8 cellular contexts compared by ENCODE assay signal in the genomic region with DNA sequence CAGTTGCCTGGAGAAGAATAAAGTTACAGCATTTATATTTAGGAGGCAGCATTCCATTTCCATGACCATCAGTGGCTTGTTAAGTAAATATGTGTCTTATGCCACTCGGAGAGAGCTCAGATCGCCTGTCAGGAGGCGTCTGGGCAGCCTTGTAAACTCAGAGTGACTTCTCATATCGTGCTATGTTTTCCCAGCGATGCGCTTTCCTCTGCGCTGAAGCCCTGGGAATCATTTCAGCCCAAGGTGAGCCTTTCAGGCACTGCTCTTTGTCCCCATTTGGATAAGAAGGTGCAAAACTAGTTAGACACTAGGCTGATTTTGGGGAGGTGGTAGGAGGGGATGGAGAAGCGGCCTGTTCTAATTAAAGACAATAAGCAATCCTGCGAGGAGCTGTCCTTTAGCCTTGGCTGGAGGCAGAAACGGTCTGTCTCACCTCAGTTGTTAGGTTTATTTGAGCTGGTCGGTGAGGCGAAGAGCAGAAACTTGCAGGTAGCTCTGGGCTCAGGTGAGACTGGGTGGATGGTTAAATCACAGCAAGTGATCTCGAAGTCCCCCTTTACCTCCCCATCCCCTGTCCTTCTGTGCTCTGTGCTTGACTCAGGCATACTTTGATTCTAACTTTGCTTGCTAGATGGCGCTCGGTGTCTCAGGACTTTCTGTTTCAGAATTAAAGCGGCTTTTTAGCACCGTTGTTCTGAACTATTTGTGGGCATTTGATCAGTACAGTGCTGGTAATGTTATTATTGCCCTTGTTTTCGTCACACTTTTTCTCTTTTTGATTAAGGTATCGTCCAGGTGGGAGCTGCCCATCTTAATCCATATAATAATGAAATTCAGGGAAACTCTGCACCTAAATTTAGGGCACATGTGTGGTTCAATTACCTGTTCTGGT. TPM values are rescaled to one million over a fixed set of nuclear protein-coding genes. Genes with fewer than 3 reads are reported as not detected.
DNase-seq lines count a peak whose midpoint lies in the region; ATAC-seq and TF ChIP-seq lines count a peak whose summit lies in the region.

No MANE protein-coding gene starts in this region.

- no peaks in the 10 kb centered on the region for H3K36me3 Mint-ChIP-seq in nephron progenitor cell (ENCODE audit: low read depth)

- DNase-seq in NCI-H2227 (lab: John Stamatoyannopoulos, UW; ENCODE audit: unreplicated experiment) (peak; percentile 76), NCI-H2227 treated with DMSO at 0.1 percent for 48 hours (lab: John Stamatoyannopoulos, UW) (no peak), SHP77 treated with DMSO at 0.1 percent for 48 hours (lab: John Stamatoyannopoulos, UW) (peak; percentile 82), nephron progenitor cell (no peak), cortex of kidney (lab: John Stamatoyannopoulos, UW) (no peak)

- H3K4me1 Mint-ChIP-seq in nephron progenitor cell: peaks cover 76% of the 10 kb centered on the region

- H3K27ac Mint-ChIP-seq in nephron progenitor cell: no peak overlapping the region

- peak overlapping the region; percentile 75 for H3K4me3 Mint-ChIP-seq in nephron progenitor cell

- no peaks in the 10 kb centered on the region for H3K27me3 Mint-ChIP-seq in nephron progenitor cell (ENCODE audit: low read depth, poor library complexity)

- ATAC-seq in GM19463 (IDR thresholded peaks at IDR 0.05; ENCODE audit: unreplicated experiment) (peak; percentile 85), HG03565 (IDR thresholded peaks at IDR 0.05; ENCODE audit: unreplicated experiment) (peak; percentile 82), esophagus mucosa (peak; percentile 36)

- TF ChIP-seq CTCF in nephron progenitor cell (IDR thresholded peaks at IDR 0.05): peak; percentile 48

- H3K9me3 Mint-ChIP-seq in nephron progenitor cell: no peaks in the 10 kb centered on the region

RNA-seq across cellular contexts. Expression of a gene that starts 24.6 kb away (rescaled TPM):
- 2.7 TPM for total RNA-seq in esophagus mucosa

RNA-seq across cellular contexts. Expression of a gene that starts 26.6 kb away (rescaled TPM):
- total RNA-seq in esophagus mucosa: 0.84 TPM

Comparison
In these comparisons a context has a peak if more than half of its experiments do, and no peak if none do; other contexts are left out.
1. DNase-seq: peak in NCI-H2227 (single experiment) and SHP77 treated with DMSO at 0.1 percent for 48 hours (single experiment); none in NCI-H2227 treated with DMSO at 0.1 percent for 48 hours (single experiment), nephron progenitor cell (single experiment) and cortex of kidney (single experiment).
2. Peak in every context shown above with its lines, with median percentiles within 50 percentile points of each other: ATAC-seq.